Comparison of ENCODE assay signal across 9 cellular contexts in genomic region chr9:87950765-87951488, GRCh38. TPM values are rescaled to one million over a fixed set of nuclear protein-coding genes. Genes with fewer than 3 reads are reported as not detected.
DNase-seq lines count a peak whose midpoint lies in the region; ATAC-seq and TF ChIP-seq lines count a peak whose summit lies in the region.
"Had no signal": no experiment of that assay in that cellular context is flagged by ENCODE, and none has a peak within 500 bp of the region (broad histone marks: within the 10 kb centered on the region; RNA-seq: fewer than 3 reads in every experiment).

No MANE protein-coding gene starts in this region.

- DNase-seq in NCI-H1694 treated with DMSO at 0.1 percent for 48 hours (lab: John Stamatoyannopoulos, UW) (peak; percentile 1), NCI-H1694 (lab: John Stamatoyannopoulos, UW) (no peak), NCI-H1092 (lab: John Stamatoyannopoulos, UW) (peak; percentile 1), body of pancreas (no peak), myocyte (ENCODE audit: low read depth) (peak; percentile 67), vagina (ENCODE audit: extremely low spot score in 2 of 2) (no peak), amniotic stem cell (lab: John Stamatoyannopoulos, UW) (no peak)
- no peak for DNase-seq in activated T-cell treated with anti-CD3 and anti-CD28 coated beads, Interleukin-2, amount 50 U/mL, for 4 hours

- H3K9me3 ChIP-seq in body of pancreas (no peaks in the 10 kb centered on the region), vagina (no peaks in the 10 kb centered on the region)

- H3K27me3 ChIP-seq in body of pancreas (no peaks in the 10 kb centered on the region), vagina (no peaks in the 10 kb centered on the region)

- H3K4me3 Mint-ChIP-seq in activated T-cell treated with anti-CD3 and anti-CD28 coated beads, Interleukin-2, amount 50 U/mL, for 4 hours, result no peak overlapping the region

- no peaks in the 10 kb centered on the region for H3K36me3 ChIP-seq in body of pancreas (replicated peaks in 1 of 2; ENCODE audit: insufficient read depth in 1 of 2, low read depth in 2 of 2)
- no peaks in the 10 kb centered on the region for H3K36me3 ChIP-seq in vagina

- intact Hi-C loops in body of pancreas (cut with DNase I), result no loop called here
- intact Hi-C loops in vagina (cut with DNase I), result no loop called here

- H3K27me3 Mint-ChIP-seq in activated T-cell treated with anti-CD3 and anti-CD28 coated beads, Interleukin-2, amount 50 U/mL, for 4 hours (ENCODE audit: low read depth), result no peaks in the 10 kb centered on the region

- H3K4me3 ChIP-seq in body of pancreas, result no peak overlapping the region
- no peak overlapping the region for H3K4me3 ChIP-seq in vagina

- H3K36me3 Mint-ChIP-seq in activated T-cell treated with anti-CD3 and anti-CD28 coated beads, Interleukin-2, amount 50 U/mL, for 4 hours (ENCODE audit: insufficient read depth), result no peaks in the 10 kb centered on the region

- H3K4me1 Mint-ChIP-seq in activated T-cell treated with anti-CD3 and anti-CD28 coated beads, Interleukin-2, amount 50 U/mL, for 4 hours (ENCODE audit: low read depth), result peaks cover 4% of the 10 kb centered on the region

- peak; percentile 58 for ATAC-seq in body of pancreas
- no peak for ATAC-seq in activated T-cell treated with anti-CD3 and anti-CD28 coated beads, Interleukin-2, amount 50 U/mL, for 4 hours

- H3K9me3 Mint-ChIP-seq in activated T-cell treated with anti-CD3 and anti-CD28 coated beads, Interleukin-2, amount 50 U/mL, for 4 hours, result peaks cover 7% of the 10 kb centered on the region

- TF ChIP-seq CTCF in body of pancreas (IDR thresholded peaks at IDR 0.05), result peak; percentile 10 to 76 (median 58)
- peak in 1 of 3 experiments; percentile 27 for TF ChIP-seq CTCF in vagina (IDR thresholded peaks at IDR 0.05)

- no peaks in the 10 kb centered on the region for H3K4me1 ChIP-seq in body of pancreas
- no peaks in the 10 kb centered on the region for H3K4me1 ChIP-seq in vagina

- H3K27ac ChIP-seq in body of pancreas (no peak overlapping the region), vagina (no peak overlapping the region)

- no peak for TF ChIP-seq POLR2A in body of pancreas (IDR thresholded peaks at IDR 0.05)
- no peak for TF ChIP-seq POLR2A in vagina (IDR thresholded peaks at IDR 0.05)

- 58 to 70% methylated on average over 4 of the region's 4 CpGs for WGBS in body of pancreas, 2 donors

RNA-seq across cellular contexts. Expression of gene CDK20, which starts 23.4 kb away (rescaled TPM):
- total RNA-seq in body of pancreas, result 1 to 10 TPM; 7.3 to 7.5 TPM
- 7.9 and 10.2 TPM in 2 replicates for total RNA-seq in myocyte
- 6.8 TPM for polyA plus RNA-seq in myocyte (2012)
- total RNA-seq in vagina, result 2.9 TPM
- 1 to 10 TPM; 4.0 to 5.3 (median 5.3) TPM for total RNA-seq in activated T-cell treated with anti-CD3 and anti-CD28 coated beads, Interleukin-2, amount 50 U/mL, for 4 hours

RNA-seq across cellular contexts. Expression of gene SPATA31C1, which starts 33.2 kb away (rescaled TPM):
- total RNA-seq in body of pancreas (not detected), myocyte (not detected in 2 replicates), vagina (not detected)
- polyA plus RNA-seq in myocyte (2012), result not detected
- total RNA-seq in activated T-cell treated with anti-CD3 and anti-CD28 coated beads, Interleukin-2, amount 50 U/mL, for 4 hours, result not detected
- total RNA-seq: skeletal muscle tissue had no signal

Comparison
In these comparisons a context has a peak if more than half of its experiments do, and no peak if none do; other contexts are left out.
1. DNase-seq: peak in NCI-H1694 treated with DMSO at 0.1 percent for 48 hours (single experiment), NCI-H1092 (single experiment) and myocyte (single experiment); none in NCI-H1694 (single experiment), body of pancreas (0 of 4), vagina (0 of 2), activated T-cell treated with anti-CD3 and anti-CD28 coated beads, Interleukin-2, amount 50 U/mL, for 4 hours (single experiment) and amniotic stem cell (single experiment).